Comparison of ENCODE assay signal across 20 cellular contexts in genomic region chr6:3285049-3285639, GRCh38. TPM values are rescaled to one million over a fixed set of nuclear protein-coding genes. Genes with fewer than 3 reads are reported as not detected.
DNase-seq lines count a peak whose midpoint lies in the region; ATAC-seq and TF ChIP-seq lines count a peak whose summit lies in the region.
"Had no signal": no experiment of that assay in that cellular context is flagged by ENCODE, and none has a peak within 500 bp of the region (broad histone marks: within the 10 kb centered on the region; RNA-seq: fewer than 3 reads in every experiment).

No MANE protein-coding gene starts in this region.

- H3K27me3 Mint-ChIP-seq in neural progenitor cell (ENCODE audit: insufficient read depth, low read depth) (peaks cover 10% of the 10 kb centered on the region), HFFc6 (ENCODE audit: insufficient read depth) (peaks cover 11% of the 10 kb centered on the region), osteocyte (ENCODE audit: unreplicated experiment) (no peaks in the 10 kb centered on the region)

- H3K9me3 Mint-ChIP-seq in neural progenitor cell (no peaks in the 10 kb centered on the region), HFFc6 (no peaks in the 10 kb centered on the region), osteocyte (ENCODE audit: unreplicated experiment) (no peaks in the 10 kb centered on the region)
- H3K9me3 Mint-ChIP-seq: T-helper 2 cell treated with Interferon-gamma antibody and Interleukin-4, amounts not matched to agents 5 μg/mL and 100 μg/mL, for 36 hours had no signal

- H3K4me3 ChIP-seq in neural progenitor cell, result no peak overlapping the region
- H3K4me3 ChIP-seq: breast epithelium had no signal

- no peaks in the 10 kb centered on the region for H3K27me3 ChIP-seq in neural progenitor cell
- H3K27me3 ChIP-seq: breast epithelium had no signal

- H3K4me2 ChIP-seq in neural progenitor cell, result no peak overlapping the region
- H3K4me2 ChIP-seq: KMS-11 had no signal

- no peak for ATAC-seq in HG02642 (IDR thresholded peaks at IDR 0.05; ENCODE audit: poor library complexity, unreplicated experiment)
- ATAC-seq: HCT116 had no signal

- peaks cover 17% of the 10 kb centered on the region for H3K4me1 ChIP-seq in neural progenitor cell
- H3K4me1 ChIP-seq: breast epithelium had no signal

- peaks cover 6% of the 10 kb centered on the region for H4K20me1 ChIP-seq in neural progenitor cell (ENCODE audit: low read depth)

- no peaks in the 10 kb centered on the region for H3K36me3 ChIP-seq in neural progenitor cell
- H3K36me3 ChIP-seq: breast epithelium had no signal

- peaks cover 61% of the 10 kb centered on the region for H3K4me1 Mint-ChIP-seq in neural progenitor cell
- peaks cover 25% of the 10 kb centered on the region for H3K4me1 Mint-ChIP-seq in HFFc6 (ENCODE audit: low read depth)
- H3K4me1 Mint-ChIP-seq in osteocyte (ENCODE audit: unreplicated experiment), result peaks cover 34% of the 10 kb centered on the region

- H2AFZ ChIP-seq in neural progenitor cell (replicated peaks), result no peak overlapping the region

- H3K4me3 Mint-ChIP-seq in neural progenitor cell, result no peak overlapping the region
- H3K4me3 Mint-ChIP-seq in HFFc6, result no peak overlapping the region
- H3K4me3 Mint-ChIP-seq in osteocyte (ENCODE audit: unreplicated experiment), result no peak overlapping the region
- H3K4me3 Mint-ChIP-seq: T-helper 2 cell treated with Interferon-gamma antibody and Interleukin-4, amounts not matched to agents 5 μg/mL and 100 μg/mL, for 36 hours had no signal

- no peak overlapping the region for H3K9ac ChIP-seq in neural progenitor cell
- H3K9ac ChIP-seq: KMS-11 had no signal

- H3K79me2 ChIP-seq in neural progenitor cell (ENCODE audit: low read depth), result no peaks in the 10 kb centered on the region

- H3K27ac Mint-ChIP-seq in neural progenitor cell (peak overlapping the region; percentile 95), HFFc6 (no peak overlapping the region), osteocyte (ENCODE audit: unreplicated experiment) (no peak overlapping the region)
- H3K27ac Mint-ChIP-seq: T-helper 2 cell treated with Interferon-gamma antibody and Interleukin-4, amounts not matched to agents 5 μg/mL and 100 μg/mL, for 36 hours had no signal

- peaks cover 13% of the 10 kb centered on the region for H3F3A ChIP-seq in neural progenitor cell (ENCODE audit: low read depth)

- H3K27ac ChIP-seq in VCaP (peak overlapping the region; percentile 44), neural progenitor cell (no peak overlapping the region)
- H3K27ac ChIP-seq: breast epithelium, KMS-11 had no signal

- H3K36me3 Mint-ChIP-seq in neural progenitor cell (peaks cover 45% of the 10 kb centered on the region), HFFc6 (ENCODE audit: low read depth) (no peaks in the 10 kb centered on the region), osteocyte (ENCODE audit: unreplicated experiment) (peaks cover 9% of the 10 kb centered on the region)

- TF ChIP-seq CTCF in VCaP (conservative IDR thresholded peaks at IDR 0.05) (no peak), neural progenitor cell (IDR thresholded peaks at IDR 0.05) (no peak), HFFc6 (IDR thresholded peaks at IDR 0.05) (no peak), osteocyte (IDR thresholded peaks at IDR 0.05) (no peak)

- peak; percentile 42 for DNase-seq in Ammon's horn (ENCODE audit: low spot score)
- peak; percentile 9 for DNase-seq in foreskin melanocyte
- DNase-seq in neural progenitor cell (ENCODE audit: low spot score), result no peak
- DNase-seq in NCI-H1436 (lab: John Stamatoyannopoulos, UW), result no peak
- DNase-seq in HFFc6, result no peak
- DNase-seq in osteocyte (ENCODE audit: extremely low spot score, unreplicated experiment), result no peak
- DNase-seq: ACHN; activated CD4-positive, alpha-beta T cell treated with anti-CD3 and anti-CD28 coated beads, Interleukin-2, amount 50 U/mL, for 48 hours; activated gamma-delta T cell; cortex of kidney; NCI-H1694; NCI-H526 treated with DMSO at 0.1 percent for 48 hours; retina; stimulated activated CD8-positive, alpha-beta memory T cell treated with anti-CD3 and anti-CD28 coated beads, Interleukin-4, amount 100 ng/mL, for 48 hours had no signal

- H3K9me3 ChIP-seq in neural progenitor cell (ENCODE audit: low read depth), result no peaks in the 10 kb centered on the region
- H3K9me3 ChIP-seq: breast epithelium had no signal

RNA-seq across cellular contexts. Expression of gene PSMG4, which starts 26.4 kb away (rescaled TPM):
- 15.2 and 25.3 TPM in 2 replicates for total RNA-seq in neural progenitor cell (ENCODE audit: low replicate concordance)
- total RNA-seq in HFFc6 (2021; fragmentation: NEBNext Ultra II Directional; extraction: Animal tissue kit (Norgen Biotek cat#: 25700)), result 10 to 100 TPM; 14.9 to 20.1 (median 17.6) TPM
- 20.4 and 22.0 TPM in 2 replicates for total RNA-seq in osteocyte

RNA-seq across cellular contexts. Expression of gene TUBB2B, which starts 57.7 kb away (rescaled TPM):
- total RNA-seq in neural progenitor cell (ENCODE audit: low replicate concordance) (362 and 762 TPM in 2 replicates), osteocyte (61.7 and 67.2 TPM in 2 replicates)
- 1 to 10 TPM in 3 of 6 experiments, under 1 TPM in 3; 0.14 to 1.3 (median 0.90) TPM for total RNA-seq in HFFc6 (2021; fragmentation: NEBNext Ultra II Directional; extraction: Animal tissue kit (Norgen Biotek cat#: 25700))

Comparison
In these comparisons a context has a peak if more than half of its experiments do, and no peak if none do; other contexts are left out.
1. DNase-seq: peak in Ammon's horn (single experiment) and foreskin melanocyte (single experiment); none in neural progenitor cell (single experiment), NCI-H1436 (single experiment), HFFc6 (single experiment) and osteocyte (single experiment).
2. RNA of gene TUBB2B, which starts 57.7 kb away (total RNA-seq): 362 to 762 TPM in neural progenitor cell and 61.7 to 67.2 TPM in osteocyte; 0.14 to 1.3 TPM in HFFc6; every median in the first group is over 10 times any median in the second.